ENCODE assay signal across 8 cellular contexts in genomic region chr11:102780491-102780918, GRCh38.
DNase-seq lines count a peak whose midpoint lies in the region; ATAC-seq and TF ChIP-seq lines count a peak whose summit lies in the region.

Gene MMP10 (minus strand): TSS chr11:102780628. CDS start chr11:102780591, 37 bp downstream.

- DNase-seq in AML-193 (lab: John Stamatoyannopoulos, UW): peak; percentile 21 to 22
- DNase-seq in HCEC 1CT: peak; percentile 77
- no peak for DNase-seq in RWPE2 (ENCODE audit: low spot score)
- DNase-seq in iPS DF 4.7 (ENCODE audit: extremely low read depth, low spot score): peak; percentile 38
- no peak for DNase-seq in activated CD4-positive, alpha-beta T cell treated with anti-CD3 and anti-CD28 coated beads, Interleukin-2, amount 50 U/mL, for 48 hours

- no peaks in the 10 kb centered on the region for H3K9me3 ChIP-seq in RWPE2 (ENCODE audit: severe bottlenecking)

- ATAC-seq in RWPE2 (ENCODE audit: low read depth) (peak; percentile 75), GM21526 (IDR thresholded peaks at IDR 0.05; ENCODE audit: low FRiP score, unreplicated experiment) (no peak), GM18517 (IDR thresholded peaks at IDR 0.05; ENCODE audit: unreplicated experiment) (no peak), GM19455 (IDR thresholded peaks at IDR 0.05; ENCODE audit: unreplicated experiment) (no peak)

- peak within 1 kb of the TSS; percentile 10 for H3K27ac ChIP-seq in RWPE2 (ENCODE audit: poor library complexity, severe bottlenecking)

- H3K4me1 ChIP-seq in RWPE2 (ENCODE audit: insufficient read depth, poor library complexity, severe bottlenecking): peaks cover 24% of the 10 kb centered on the region

- no peaks in the 10 kb centered on the region for H3K27me3 ChIP-seq in RWPE2 (ENCODE audit: insufficient read depth, poor library complexity, severe bottlenecking)

- no peaks in the 10 kb centered on the region for H3K36me3 ChIP-seq in RWPE2 (ENCODE audit: low read depth)

- no peak within 1 kb of the TSS for H3K4me3 ChIP-seq in RWPE2 (ENCODE audit: severe bottlenecking)

- TF ChIP-seq CTCF in RWPE2 (IDR thresholded peaks at IDR 0.05; ENCODE audit: poor library complexity, severe bottlenecking): peak; percentile 78

Comparison
In these comparisons a context has a peak if more than half of its experiments do, and no peak if none do; other contexts are left out.
1. DNase-seq: peak in AML-193 (2 of 2), HCEC 1CT (single experiment) and iPS DF 4.7 (single experiment); none in RWPE2 (single experiment) and activated CD4-positive, alpha-beta T cell treated with anti-CD3 and anti-CD28 coated beads, Interleukin-2, amount 50 U/mL, for 48 hours (0 of 2).